Comparison of ENCODE assay signal across 1 cellular context in genomic region chr19:29645911-29646310, GRCh38.
TF ChIP-seq lines count a peak whose summit lies in the region.

No MANE protein-coding gene starts in this region.

TF ChIP-seq in IMR-90, 13 proteins besides CTCF, POLR2A, EP300 and RAD21 (continued from another document):
- TF ChIP-seq MXI1 (IDR thresholded peaks at IDR 0.05; ENCODE audit: borderline replicate concordance, low read depth, low read length) = no peak
